ENCODE assay signal across 15 cellular contexts in genomic region chr4:150212927-150213326, GRCh38.
DNase-seq lines count a peak whose midpoint lies in the region; ATAC-seq and TF ChIP-seq lines count a peak whose summit lies in the region.
"Had no signal": no experiment of that assay in that cellular context is flagged by ENCODE, and none has a peak within 500 bp of the region (broad histone marks: within the 10 kb centered on the region; RNA-seq: fewer than 3 reads in every experiment).

No MANE protein-coding gene starts in this region.

- peaks cover 5% of the 10 kb centered on the region for H3K4me1 ChIP-seq in foreskin keratinocyte

- DNase-seq in NCI-H2196 treated with DMSO at 0.1 percent for 48 hours (lab: John Stamatoyannopoulos, UW; ENCODE audit: unreplicated experiment) (peak; percentile 13), foreskin keratinocyte (peak; percentile 95 to 98), COLO668 (lab: John Stamatoyannopoulos, UW; ENCODE audit: unreplicated experiment) (no peak), hepatic stellate cell (ENCODE audit: low spot score) (no peak)
- DNase-seq: activated CD4-positive, CD25-positive, alpha-beta regulatory T cell treated with anti-CD3 and anti-CD28 coated beads, Interleukin-2, amount 50 U/mL, for 72 hours; activated naive CD8-positive, alpha-beta T cell treated with anti-CD3 and anti-CD28 coated beads for 36 hours; Caco-2; effector memory CD8-positive, alpha-beta T cell; ovary; T-cell had no signal

- peak; percentile 36 for TF ChIP-seq CTCF in foreskin keratinocyte (conservative IDR thresholded peaks at IDR 0.05)

- H3K27me3 ChIP-seq in foreskin keratinocyte = no peaks in the 10 kb centered on the region
- H3K27me3 ChIP-seq: cardiac muscle cell, ovary had no signal

- peak overlapping the region; percentile 14 for H3K27ac ChIP-seq in foreskin keratinocyte
- H3K27ac ChIP-seq: cardiac muscle cell, ovary had no signal

- ATAC-seq in GM18498 (IDR thresholded peaks at IDR 0.05; ENCODE audit: unreplicated experiment) = peak; percentile 67
- ATAC-seq in GM21825 (IDR thresholded peaks at IDR 0.05; ENCODE audit: unreplicated experiment) = peak; percentile 44
- peak; percentile 92 for ATAC-seq in foreskin keratinocyte
- no peak for ATAC-seq in GM21515 (IDR thresholded peaks at IDR 0.05; ENCODE audit: unreplicated experiment)
- ATAC-seq in GM21526 (IDR thresholded peaks at IDR 0.05; ENCODE audit: low FRiP score, unreplicated experiment) = no peak
- ATAC-seq: effector memory CD8-positive, alpha-beta T cell; T-cell had no signal

Comparison
In these comparisons a context has a peak if more than half of its experiments do, and no peak if none do; other contexts are left out.
1. ATAC-seq: peak in GM18498 (single experiment), GM21825 (single experiment) and foreskin keratinocyte (single experiment); none in GM21515 (single experiment) and GM21526 (single experiment).
2. DNase-seq: peak in NCI-H2196 treated with DMSO at 0.1 percent for 48 hours (single experiment) and foreskin keratinocyte (2 of 2); none in COLO668 (single experiment) and hepatic stellate cell (single experiment).